8 cellular contexts compared by ENCODE assay signal in the genomic region with DNA sequence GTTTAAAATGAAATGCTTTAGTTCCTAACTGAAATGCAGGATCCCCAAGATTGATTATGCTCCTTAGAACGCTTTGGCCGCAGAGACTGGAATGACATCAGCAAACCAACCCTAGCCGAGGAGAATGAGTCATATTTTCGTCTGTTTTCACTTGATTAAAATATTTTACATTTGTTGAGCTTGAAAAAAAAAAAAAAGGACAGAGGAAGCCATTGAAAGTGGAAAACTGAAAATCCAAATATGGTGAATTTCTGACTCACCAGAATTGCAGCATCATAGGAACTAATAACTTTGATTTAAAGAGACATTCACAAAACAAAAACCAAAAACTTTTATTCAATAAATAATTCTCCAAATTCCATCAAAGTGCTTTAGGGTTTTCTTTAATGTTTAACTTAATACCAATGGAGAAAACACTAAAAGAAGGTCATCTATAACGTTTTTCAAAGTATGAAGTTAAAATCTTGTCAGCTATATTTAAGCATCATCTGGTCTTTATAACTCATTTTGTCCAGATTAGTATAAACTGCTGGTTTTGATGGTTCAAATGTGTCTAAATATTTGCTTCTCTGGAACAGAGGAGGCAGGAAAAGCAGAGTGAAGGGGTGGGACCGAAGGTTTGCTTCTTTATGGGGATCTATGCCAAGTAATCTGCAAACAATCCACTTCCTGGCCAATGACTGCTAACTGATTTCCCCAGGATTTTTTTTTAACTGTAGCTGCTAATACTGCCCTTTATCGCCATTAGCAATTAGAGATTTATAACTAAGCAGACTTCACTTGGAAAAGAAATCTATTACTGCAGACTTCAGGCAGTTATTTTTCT. TPM values are rescaled to one million over a fixed set of nuclear protein-coding genes. Genes with fewer than 3 reads are reported as not detected.
DNase-seq lines count a peak whose midpoint lies in the region; ATAC-seq, FAIRE-seq and TF ChIP-seq lines count a peak whose summit lies in the region.

No MANE protein-coding gene starts in this region.

- no peaks in the 10 kb centered on the region for H3K36me3 Mint-ChIP-seq in activated CD8-positive, alpha-beta memory T cell treated with anti-CD3 and anti-CD28 coated beads, Interleukin-2, amount 10 ng/mL, durations not matched to agents 7 days and 5 days
- no peaks in the 10 kb centered on the region for H3K36me3 Mint-ChIP-seq in Caco-2 (ENCODE audit: insufficient read depth, unreplicated experiment)

- peak; percentile 87 for FAIRE-seq in kidney (lab: Jason Lieb, UNC)

- intact Hi-C loops in kidney (cut with DNase I) (no loop called here), Caco-2 (cut with micrococcal nuclease; ENCODE audit: unreplicated experiment) (no loop called here)

- H3K9ac ChIP-seq in kidney (ENCODE audit: low read length in 2 of 2), result no peak overlapping the region

- peaks cover 7% of the 10 kb centered on the region for H3K27me3 Mint-ChIP-seq in activated CD8-positive, alpha-beta memory T cell treated with anti-CD3 and anti-CD28 coated beads, Interleukin-2, amount 10 ng/mL, durations not matched to agents 7 days and 5 days
- no peaks in the 10 kb centered on the region for H3K27me3 Mint-ChIP-seq in Caco-2 (ENCODE audit: insufficient read depth, unreplicated experiment)

- POLR2A ChIA-PET in Caco-2 (lab: Charles Lee), result no interaction called here

- no peaks in the 10 kb centered on the region for H3K4me1 ChIP-seq in kidney (ENCODE audit: control insufficient read depth in 1 of 2, insufficient read depth in 1 of 2, low read depth in 1 of 2, low read length in 2 of 2)
- H3K4me1 ChIP-seq in thoracic aorta (ENCODE audit: control insufficient read depth in 1 of 2, low read depth in 2 of 2), result peaks cover 5 to 33% of the 10 kb centered on the region in 2 donors
- H3K4me1 ChIP-seq in BE2C, result peaks cover 3% of the 10 kb centered on the region
- peaks cover 15% of the 10 kb centered on the region for H3K4me1 ChIP-seq in Caco-2

- H3K4me3 Mint-ChIP-seq in activated CD8-positive, alpha-beta memory T cell treated with anti-CD3 and anti-CD28 coated beads, Interleukin-2, amount 10 ng/mL, durations not matched to agents 7 days and 5 days, result no peak overlapping the region
- H3K4me3 Mint-ChIP-seq in Caco-2 (ENCODE audit: unreplicated experiment), result no peak overlapping the region

- H3K9me3 Mint-ChIP-seq in activated CD8-positive, alpha-beta memory T cell treated with anti-CD3 and anti-CD28 coated beads, Interleukin-2, amount 10 ng/mL, durations not matched to agents 7 days and 5 days (ENCODE audit: low read depth), result no peaks in the 10 kb centered on the region
- H3K9me3 Mint-ChIP-seq in Caco-2 (ENCODE audit: unreplicated experiment), result no peaks in the 10 kb centered on the region

- H3K4me3 ChIP-seq in kidney (ENCODE audit: low read length in 2 of 2) (peak overlapping the region in 1 of 2 donors; percentile 5), thoracic aorta (peak overlapping the region; percentile 71), BE2C (ENCODE audit: low read depth, low read length) (no peak overlapping the region), Caco-2 (ENCODE audit: low read depth, low read length) (no peak overlapping the region)

- no TSS peak for BruUV-seq in Caco-2 (replicated peaks; lab: Mats Ljungman, UMichigan)

- peaks cover 3% of the 10 kb centered on the region for H3K4me1 Mint-ChIP-seq in activated CD8-positive, alpha-beta memory T cell treated with anti-CD3 and anti-CD28 coated beads, Interleukin-2, amount 10 ng/mL, durations not matched to agents 7 days and 5 days
- peaks cover 11% of the 10 kb centered on the region for H3K4me1 Mint-ChIP-seq in Caco-2 (ENCODE audit: low read depth, unreplicated experiment)

- no peaks in the 10 kb centered on the region for H3K27me3 ChIP-seq in thoracic aorta (replicated peaks; ENCODE audit: insufficient read depth)
- no peaks in the 10 kb centered on the region for H3K27me3 ChIP-seq in BE2C
- H3K27me3 ChIP-seq in Caco-2 (replicated peaks; ENCODE audit: control insufficient read depth, insufficient read depth, low read length), result no peaks in the 10 kb centered on the region

- CTCF ChIA-PET in activated CD8-positive, alpha-beta memory T cell treated with anti-CD3 and anti-CD28 coated beads, Interleukin-2, amount 10 ng/mL, durations not matched to agents 7 days and 5 days (lab: Charles Lee), result interaction anchor here (1.2 kb wide), 1 partner anchor 67 kb away, joined by 3 read pairs; no protein-coding TSS in a partner anchor
- CTCF ChIA-PET in Caco-2 (lab: Charles Lee), result no interaction called here

- no peak overlapping the region for H3K27ac Mint-ChIP-seq in activated CD8-positive, alpha-beta memory T cell treated with anti-CD3 and anti-CD28 coated beads, Interleukin-2, amount 10 ng/mL, durations not matched to agents 7 days and 5 days
- no peak overlapping the region for H3K27ac Mint-ChIP-seq in Caco-2 (ENCODE audit: unreplicated experiment)

- H3K27ac ChIP-seq in adipose tissue (ENCODE audit: low read depth, low read length) (peak overlapping the region; percentile 66), kidney (ENCODE audit: low read depth in 2 of 2, low read length in 2 of 2) (peak overlapping the region; percentile 27 to 33), thoracic aorta (peak overlapping the region; percentile 87 to 97)

- peak; percentile 39 for ATAC-seq in activated CD8-positive, alpha-beta memory T cell treated with anti-CD3 and anti-CD28 coated beads, Interleukin-2, amount 10 ng/mL, durations not matched to agents 7 days and 5 days
- peak; percentile 90 for ATAC-seq in thoracic aorta (ENCODE audit: insufficient number of reproducible peaks, low FRiP score, low read depth)

- WGBS in adipose tissue, 3 donors, result 31 to 38% (median 36%) methylated on average over 7 of the region's 7 CpGs

- DNase-seq in activated CD8-positive, alpha-beta memory T cell treated with anti-CD3 and anti-CD28 coated beads, Interleukin-2, amount 10 ng/mL, durations not matched to agents 7 days and 5 days, result peak; percentile 43
- DNase-seq in activated CD8-positive, alpha-beta memory T cell treated with anti-CD3 and anti-CD28 coated beads, Interleukin-2, amount 50 U/mL, for 4 hours, result no peak
- DNase-seq in kidney (no peak), thoracic aorta (ENCODE audit: low spot score) (peak; percentile 29), BE2C (no peak), Caco-2 (no peak)
- no peak for DNase-seq in activated CD8-positive, alpha-beta memory T cell treated with anti-CD3 and anti-CD28 coated beads, Interleukin-2, amount 50 U/mL, for 48 hours

- H3K36me3 ChIP-seq in kidney (ENCODE audit: control insufficient read depth in 1 of 2, insufficient read depth in 2 of 2, low read length in 2 of 2) (no peaks in the 10 kb centered on the region), thoracic aorta (no peaks in the 10 kb centered on the region), BE2C (no peaks in the 10 kb centered on the region), Caco-2 (ENCODE audit: control insufficient read depth, insufficient read depth, low read length) (no peaks in the 10 kb centered on the region)

- TF ChIP-seq CTCF in kidney (IDR thresholded peaks at IDR 0.05; ENCODE audit: borderline replicate concordance, extremely low read depth, insufficient read depth), result no peak
- TF ChIP-seq CTCF in thoracic aorta (IDR thresholded peaks at IDR 0.05), result no peak
- no peak for TF ChIP-seq CTCF in BE2C (IDR thresholded peaks at IDR 0.05; ENCODE audit: low read depth, low read length)
- no peak for TF ChIP-seq CTCF in Caco-2 (IDR thresholded peaks at IDR 0.05; ENCODE audit: insufficient read depth in 1 of 2, low read depth in 1 of 2, low read length in 1 of 2, severe bottlenecking in 1 of 2, unreplicated experiment in 1 of 2)

- no peaks in the 10 kb centered on the region for H3K9me3 ChIP-seq in kidney (ENCODE audit: control insufficient read depth in 1 of 2, low read length in 2 of 2)
- H3K9me3 ChIP-seq in thoracic aorta, result no peaks in the 10 kb centered on the region
- no peaks in the 10 kb centered on the region for H3K9me3 ChIP-seq in BE2C
- H3K9me3 ChIP-seq in Caco-2, result no peaks in the 10 kb centered on the region; the same call in 1 of the 2 replicates

RNA-seq across cellular contexts. Expression of a gene that starts 30.9 kb away (rescaled TPM):
- total RNA-seq in activated CD8-positive, alpha-beta memory T cell treated with anti-CD3 and anti-CD28 coated beads, Interleukin-2, amount 10 ng/mL, durations not matched to agents 7 days and 5 days, result 1 to 10 TPM; 1.0 to 4.6 TPM
- polyA plus RNA-seq in adipose tissue (10 to 100 TPM in 2 of 3 donors, 1 to 10 TPM in 1; 8.0 to 44.5 (median 29.1) TPM), kidney (ENCODE audit: insufficient read depth, low read depth, low replicate concordance) (3.6 TPM)
- total RNA-seq in kidney (12.3 TPM), thoracic aorta (100 to 1,000 TPM in 1 of 2 donors, 10 to 100 TPM in 1; 99.4 to 135 TPM), Caco-2 (2022) (190 and 244 TPM in 2 replicates)
- 2.8 TPM for polyA plus RNA-seq in BE2C (2012; ENCODE audit: insufficient read depth, insufficient read length, low read depth)

Comparison
In these comparisons a context has a peak if more than half of its experiments do, and no peak if none do; other contexts are left out.
1. DNase-seq: peak in activated CD8-positive, alpha-beta memory T cell treated with anti-CD3 and anti-CD28 coated beads, Interleukin-2, amount 10 ng/mL, durations not matched to agents 7 days and 5 days (single experiment) and thoracic aorta (single experiment); none in activated CD8-positive, alpha-beta memory T cell treated with anti-CD3 and anti-CD28 coated beads, Interleukin-2, amount 50 U/mL, for 4 hours (single experiment), kidney (single experiment), BE2C (single experiment), Caco-2 (0 of 2) and activated CD8-positive, alpha-beta memory T cell treated with anti-CD3 and anti-CD28 coated beads, Interleukin-2, amount 50 U/mL, for 48 hours (single experiment).
2. H3K27ac ChIP-seq: peak in every context shown above with its lines; median percentile 92 in thoracic aorta; 66 in adipose tissue; 30 in kidney.